23 cellular contexts compared by ENCODE assay signal in the genomic region with DNA sequence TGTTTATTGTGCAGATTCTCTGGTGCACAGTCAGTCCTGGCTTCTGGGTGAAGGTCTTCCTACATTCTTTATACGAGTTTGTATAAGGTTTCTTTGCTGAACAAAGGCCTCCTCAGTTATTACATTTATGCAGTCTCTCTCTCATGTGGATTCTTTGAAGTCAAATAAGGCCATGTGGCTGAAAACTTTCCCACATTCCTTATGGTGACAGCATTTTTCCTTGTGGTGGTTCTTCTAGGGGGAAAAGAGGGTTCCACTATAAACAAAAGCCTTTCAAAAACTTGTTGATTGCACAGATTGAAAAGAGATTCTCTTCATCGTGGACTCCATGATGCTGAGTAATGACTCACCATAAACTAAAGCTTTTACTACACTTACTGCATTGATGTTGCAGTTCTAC. TPM values are rescaled to one million over a fixed set of nuclear protein-coding genes. Genes with fewer than 3 reads are reported as not detected.
"Had no signal": no experiment of that assay in that cellular context is flagged by ENCODE, and none has a peak within 500 bp of the region (broad histone marks: within the 10 kb centered on the region; RNA-seq: fewer than 3 reads in every experiment).

No MANE protein-coding gene starts in this region.

- ATAC-seq: activated CD8-positive, alpha-beta T cell treated with anti-CD3 and anti-CD28 coated beads, Interleukin-2, amount 10 ng/mL, durations not matched to agents 7 days and 5 days; Right ventricle myocardium inferior; WTC11 had no signal

- H3K4me3 Mint-ChIP-seq: activated CD8-positive, alpha-beta T cell treated with anti-CD3 and anti-CD28 coated beads, Interleukin-2, amount 10 ng/mL, durations not matched to agents 7 days and 5 days; activated naive CD4-positive, alpha-beta T cell treated with anti-CD3 and anti-CD28 coated beads, Interleukin-2, amount 50 U/mL, for 24 hours; central memory CD8-positive, alpha-beta T cell; T-helper 1 cell treated with Interleukin-12 subunit alpha and Interleukin-12 subunit beta and Interleukin-4 antibody, amounts not matched to agents 30 μg/mL and 1 μg/mL, for 36 hours; WTC11 had no signal

- H3K27ac Mint-ChIP-seq: activated CD8-positive, alpha-beta T cell treated with anti-CD3 and anti-CD28 coated beads, Interleukin-2, amount 10 ng/mL, durations not matched to agents 7 days and 5 days; activated naive CD4-positive, alpha-beta T cell treated with anti-CD3 and anti-CD28 coated beads, Interleukin-2, amount 50 U/mL, for 24 hours; brain; T-helper 1 cell treated with Interleukin-12 subunit alpha and Interleukin-12 subunit beta and Interleukin-4 antibody, amounts not matched to agents 30 μg/mL and 1 μg/mL, for 36 hours; WTC11 had no signal

- H3K9me3 Mint-ChIP-seq: activated naive CD4-positive, alpha-beta T cell treated with anti-CD3 and anti-CD28 coated beads, Interleukin-2, amount 50 U/mL, for 24 hours; central memory CD8-positive, alpha-beta T cell; WTC11 had no signal

- H3K27me3 Mint-ChIP-seq: activated naive CD4-positive, alpha-beta T cell treated with anti-CD3 and anti-CD28 coated beads, Interleukin-2, amount 50 U/mL, for 24 hours; brain; central memory CD8-positive, alpha-beta T cell had no signal

- DNase-seq: activated CD4-positive, alpha-beta T cell treated with anti-CD3 and anti-CD28 coated beads for 48 hours; activated CD4-positive, alpha-beta T cell treated with anti-CD3 and anti-CD28 coated beads, Interleukin-2, amount 50 U/mL, for 4 hours; activated CD4-positive, CD25-positive, alpha-beta regulatory T cell treated with anti-CD3 and anti-CD28 coated beads, Interleukin-2, amount 50 U/mL, for 72 hours; activated CD8-positive, alpha-beta memory T cell treated with anti-CD3 and anti-CD28 coated beads, Interleukin-2, amount 50 U/mL, for 48 hours; activated CD8-positive, alpha-beta T cell treated with anti-CD3 and anti-CD28 coated beads, Interleukin-2, amount 10 ng/mL, durations not matched to agents 7 days and 5 days; activated T-cell treated with anti-CD3 and anti-CD28 coated beads, Interleukin-2, amount 50 U/mL, for 1 hour; aorta; NCI-H1092; NCI-H1417; NCI-H1930; NCI-H2107; NCI-H2171 treated with DMSO at 0.1 percent for 48 hours; NCI-H226; NCI-H526 treated with DMSO at 0.1 percent for 48 hours; NCI-H82; RPMI8226 had no signal

RNA-seq across cellular contexts. Expression of a gene that starts 44.4 kb away (rescaled TPM):
- total RNA-seq: OCI-LY7 had no signal
